Comparison of ENCODE assay signal across 7 cellular contexts in the genomic region with DNA sequence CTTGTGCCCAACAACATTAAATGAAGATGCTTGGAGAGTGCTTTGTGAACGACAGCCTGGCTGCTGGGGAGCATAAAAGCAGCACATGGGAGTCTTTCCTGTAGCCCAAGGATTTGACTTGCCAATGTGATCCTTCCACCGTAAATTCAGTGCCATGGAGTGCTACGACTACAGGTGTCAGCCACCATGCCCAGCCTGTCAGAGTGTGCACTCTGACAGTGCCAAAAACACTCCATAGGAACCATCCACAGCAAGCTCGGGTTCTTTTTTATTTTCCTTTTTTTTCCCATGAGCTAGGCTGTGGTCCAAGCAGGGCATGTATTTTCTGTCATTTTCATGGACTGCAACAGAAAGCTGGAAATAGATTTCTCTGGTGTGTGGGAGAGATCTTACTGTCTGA.
"Had no signal": no experiment of that assay in that cellular context is flagged by ENCODE, and none has a peak within 500 bp of the region (broad histone marks: within the 10 kb centered on the region; RNA-seq: fewer than 3 reads in every experiment).

No MANE protein-coding gene starts in this region.

- DNase-seq: H7, HFFc6, KBM-7 had no signal

- H3K27ac Mint-ChIP-seq: GM23338, HFFc6, IgD-negative memory B cell had no signal

- H3K9me3 Mint-ChIP-seq: GM23338, IgD-negative memory B cell had no signal

- H3K36me3 Mint-ChIP-seq: IgD-negative memory B cell had no signal

- H3K4me3 Mint-ChIP-seq: GM23338, HFFc6, IgD-negative memory B cell had no signal

- ATAC-seq: GM23338, HCT116, HepG2 had no signal

- H3K4me1 Mint-ChIP-seq: IgD-negative memory B cell had no signal
